Comparison of ENCODE assay signal across 12 cellular contexts in genomic region chr3:194101592-194102432, GRCh38. TPM values are rescaled to one million over a fixed set of nuclear protein-coding genes. Genes with fewer than 3 reads are reported as not detected.
DNase-seq lines count a peak whose midpoint lies in the region; ATAC-seq and TF ChIP-seq lines count a peak whose summit lies in the region.
"Had no signal": no experiment of that assay in that cellular context is flagged by ENCODE, and none has a peak within 500 bp of the region (broad histone marks: within the 10 kb centered on the region; RNA-seq: fewer than 3 reads in every experiment).

No MANE protein-coding gene starts in this region.

- no peak for TF ChIP-seq CTCF in activated CD8-positive, alpha-beta T cell treated with anti-CD3 and anti-CD28 coated beads for 36 hours (IDR thresholded peaks at IDR 0.05)

- H3K27me3 Mint-ChIP-seq in activated CD8-positive, alpha-beta T cell treated with anti-CD3 and anti-CD28 coated beads for 36 hours = peaks cover 31% of the 10 kb centered on the region
- peaks cover 23% of the 10 kb centered on the region for H3K27me3 Mint-ChIP-seq in activated T-helper 1 cell treated with anti-CD3 and anti-CD28 coated beads, Interleukin-12 subunit alpha, Interleukin-12 subunit beta, Interleukin-2, Interleukin-4 antibody, amounts not matched to agents 30 ng/mL and 10 ng/mL and 1 ng/mL, durations not matched to agents 14 hours and 24 hours and 36 hours (ENCODE audit: insufficient read depth)

- H3K4me1 Mint-ChIP-seq in activated CD8-positive, alpha-beta T cell treated with anti-CD3 and anti-CD28 coated beads for 36 hours (ENCODE audit: low read depth) = peaks cover 18% of the 10 kb centered on the region
- peaks cover 60% of the 10 kb centered on the region for H3K4me1 Mint-ChIP-seq in activated T-helper 1 cell treated with anti-CD3 and anti-CD28 coated beads, Interleukin-12 subunit alpha, Interleukin-12 subunit beta, Interleukin-2, Interleukin-4 antibody, amounts not matched to agents 30 ng/mL and 10 ng/mL and 1 ng/mL, durations not matched to agents 14 hours and 24 hours and 36 hours (ENCODE audit: low read depth)

- H3K4me2 ChIP-seq in BLaER1 = peak overlapping the region; percentile 3; the same call in 1 of the 2 replicates

- H3K4me3 Mint-ChIP-seq in activated CD8-positive, alpha-beta T cell treated with anti-CD3 and anti-CD28 coated beads for 36 hours = no peak overlapping the region
- no peak overlapping the region for H3K4me3 Mint-ChIP-seq in activated T-helper 1 cell treated with anti-CD3 and anti-CD28 coated beads, Interleukin-12 subunit alpha, Interleukin-12 subunit beta, Interleukin-2, Interleukin-4 antibody, amounts not matched to agents 30 ng/mL and 10 ng/mL and 1 ng/mL, durations not matched to agents 14 hours and 24 hours and 36 hours
- H3K4me3 Mint-ChIP-seq: stimulated activated naive CD8-positive, alpha-beta T cell treated with anti-CD3 and anti-CD28 coated beads, Interleukin-15, Interleukin-2, amounts not matched to agents 100 ng/mL and 50 ng/mL, for 24 hours had no signal

- H3K9ac ChIP-seq in BLaER1 = no peak overlapping the region

- H3K9me3 Mint-ChIP-seq in activated CD8-positive, alpha-beta T cell treated with anti-CD3 and anti-CD28 coated beads for 36 hours = no peaks in the 10 kb centered on the region
- no peaks in the 10 kb centered on the region for H3K9me3 Mint-ChIP-seq in activated T-helper 1 cell treated with anti-CD3 and anti-CD28 coated beads, Interleukin-12 subunit alpha, Interleukin-12 subunit beta, Interleukin-2, Interleukin-4 antibody, amounts not matched to agents 30 ng/mL and 10 ng/mL and 1 ng/mL, durations not matched to agents 14 hours and 24 hours and 36 hours
- H3K9me3 Mint-ChIP-seq: stimulated activated naive CD8-positive, alpha-beta T cell treated with anti-CD3 and anti-CD28 coated beads, Interleukin-15, Interleukin-2, amounts not matched to agents 100 ng/mL and 50 ng/mL, for 24 hours had no signal

- H3K4me1 ChIP-seq in BLaER1 = peaks cover 56% of the 10 kb centered on the region

- H3K36me3 Mint-ChIP-seq in activated CD8-positive, alpha-beta T cell treated with anti-CD3 and anti-CD28 coated beads for 36 hours (ENCODE audit: low read depth) = no peaks in the 10 kb centered on the region
- peaks cover 2% of the 10 kb centered on the region for H3K36me3 Mint-ChIP-seq in activated T-helper 1 cell treated with anti-CD3 and anti-CD28 coated beads, Interleukin-12 subunit alpha, Interleukin-12 subunit beta, Interleukin-2, Interleukin-4 antibody, amounts not matched to agents 30 ng/mL and 10 ng/mL and 1 ng/mL, durations not matched to agents 14 hours and 24 hours and 36 hours (ENCODE audit: low read depth)

- intact Hi-C loops in activated CD8-positive, alpha-beta T cell treated with anti-CD3 and anti-CD28 coated beads for 36 hours (cut with micrococcal nuclease) = no loop called here
- intact Hi-C loops in activated T-helper 1 cell treated with anti-CD3 and anti-CD28 coated beads, Interleukin-12 subunit alpha, Interleukin-12 subunit beta, Interleukin-2, Interleukin-4 antibody, amounts not matched to agents 30 ng/mL and 10 ng/mL and 1 ng/mL, durations not matched to agents 14 hours and 24 hours and 36 hours (cut with micrococcal nuclease) = no loop called here

- peak; percentile 58 for DNase-seq in NCI-H526 treated with DMSO at 0.1 percent for 48 hours (lab: John Stamatoyannopoulos, UW)
- DNase-seq in SHP77 (lab: John Stamatoyannopoulos, UW) = no peak
- no peak for DNase-seq in activated CD8-positive, alpha-beta T cell treated with anti-CD3 and anti-CD28 coated beads for 36 hours
- DNase-seq in activated T-helper 1 cell treated with anti-CD3 and anti-CD28 coated beads, Interleukin-12 subunit alpha, Interleukin-12 subunit beta, Interleukin-2, Interleukin-4 antibody, amounts not matched to agents 30 ng/mL and 10 ng/mL and 1 ng/mL, durations not matched to agents 14 hours and 24 hours and 36 hours (ENCODE audit: low spot score) = no peak
- DNase-seq in globus pallidus (ENCODE audit: low spot score) = no peak
- DNase-seq: activated CD4-positive, alpha-beta T cell treated with anti-CD3 and anti-CD28 coated beads, Interleukin-2, amount 50 U/mL, for 48 hours; effector CD8-positive, alpha-beta T cell; NCI-H2107 had no signal

- no peaks in the 10 kb centered on the region for H4K20me1 ChIP-seq in BLaER1

- ATAC-seq in GM19395 (IDR thresholded peaks at IDR 0.05; ENCODE audit: unreplicated experiment) (peak; percentile 29), HG02938 (IDR thresholded peaks at IDR 0.05; ENCODE audit: unreplicated experiment) (peak; percentile 20)
- no peak for ATAC-seq in activated CD8-positive, alpha-beta T cell treated with anti-CD3 and anti-CD28 coated beads for 36 hours

- H3K4me3 ChIP-seq in BLaER1 = no peak overlapping the region

- H3K27ac ChIP-seq in BLaER1 = no peak overlapping the region

- no peaks in the 10 kb centered on the region for H3K9me3 ChIP-seq in BLaER1

- H3K36me3 ChIP-seq in BLaER1 = no peaks in the 10 kb centered on the region

- POLR2A ChIA-PET in activated CD8-positive, alpha-beta T cell treated with anti-CD3 and anti-CD28 coated beads for 36 hours (lab: Charles Lee) = no interaction called here

- H3K27ac Mint-ChIP-seq in activated CD8-positive, alpha-beta T cell treated with anti-CD3 and anti-CD28 coated beads for 36 hours = no peak overlapping the region
- no peak overlapping the region for H3K27ac Mint-ChIP-seq in activated T-helper 1 cell treated with anti-CD3 and anti-CD28 coated beads, Interleukin-12 subunit alpha, Interleukin-12 subunit beta, Interleukin-2, Interleukin-4 antibody, amounts not matched to agents 30 ng/mL and 10 ng/mL and 1 ng/mL, durations not matched to agents 14 hours and 24 hours and 36 hours
- H3K27ac Mint-ChIP-seq: stimulated activated naive CD8-positive, alpha-beta T cell treated with anti-CD3 and anti-CD28 coated beads, Interleukin-15, Interleukin-2, amounts not matched to agents 100 ng/mL and 50 ng/mL, for 24 hours had no signal

- no peaks in the 10 kb centered on the region for H3K27me3 ChIP-seq in BLaER1

- CTCF ChIA-PET in activated CD8-positive, alpha-beta T cell treated with anti-CD3 and anti-CD28 coated beads for 36 hours (lab: Charles Lee) = interaction anchor here (0.7 kb wide), 1 partner anchor 214 kb away, joined by 3 read pairs; no protein-coding TSS in a partner anchor

RNA-seq across cellular contexts. Expression of gene HES1, which starts 34.1 kb away (rescaled TPM):
- total RNA-seq in activated CD8-positive, alpha-beta T cell treated with anti-CD3 and anti-CD28 coated beads for 36 hours = not detected
- 2.5 and 2.6 TPM in 2 replicates for total RNA-seq in activated T-helper 1 cell treated with anti-CD3 and anti-CD28 coated beads, Interleukin-12 subunit alpha, Interleukin-12 subunit beta, Interleukin-2, Interleukin-4 antibody, amounts not matched to agents 30 ng/mL and 10 ng/mL and 1 ng/mL, durations not matched to agents 14 hours and 24 hours and 36 hours
